ENCODE assay signal across 19 cellular contexts in the genomic region with DNA sequence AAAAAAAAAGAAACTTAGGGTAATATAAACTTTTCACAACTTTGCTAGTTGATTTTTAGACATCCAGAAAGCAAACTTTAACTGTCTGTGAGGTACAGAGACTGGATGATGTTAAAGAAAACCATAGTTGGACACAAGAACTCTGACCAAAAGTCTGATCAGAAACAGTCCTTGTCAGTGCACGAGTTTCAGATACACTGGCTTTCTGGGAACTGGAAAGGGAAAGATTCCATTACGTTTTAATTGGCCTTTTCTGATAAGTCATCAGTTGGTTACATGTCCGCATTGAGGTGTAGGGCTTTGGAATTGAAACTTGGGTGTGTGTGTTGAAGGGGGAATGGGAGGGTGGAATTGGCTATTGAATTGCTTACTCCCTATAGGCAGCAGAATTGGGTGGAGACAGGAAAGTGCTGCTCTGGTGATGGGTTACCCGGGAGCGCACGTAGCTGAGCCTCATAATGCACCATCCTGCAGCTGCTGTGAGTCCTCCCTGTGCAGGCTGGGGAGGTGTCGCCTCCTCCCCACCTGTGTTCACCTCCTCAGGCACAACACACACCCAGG. TPM values are rescaled to one million over a fixed set of nuclear protein-coding genes. Genes with fewer than 3 reads are reported as not detected.
DNase-seq lines count a peak whose midpoint lies in the region; ATAC-seq and TF ChIP-seq lines count a peak whose summit lies in the region.
"Had no signal": no experiment of that assay in that cellular context is flagged by ENCODE, and none has a peak within 500 bp of the region (broad histone marks: within the 10 kb centered on the region; RNA-seq: fewer than 3 reads in every experiment).

No MANE protein-coding gene starts in this region.

- peak overlapping the region; percentile 11 to 92 (median 82) for H3K27ac ChIP-seq in esophagus squamous epithelium
- H3K27ac ChIP-seq: adrenal gland had no signal

- intact Hi-C loops in Caco-2 (cut with micrococcal nuclease; ENCODE audit: unreplicated experiment) (loop anchor here (10.0 kb wide), 1 partner anchor 47 kb away; no protein-coding TSS in a partner anchor), esophagus squamous epithelium (cut with DNase I) (no loop called here)

- BruUV-seq in Caco-2 (replicated peaks; lab: Mats Ljungman, UMichigan) = no TSS peak

- H3K4me3 ChIP-seq in Caco-2 (ENCODE audit: low read depth, low read length) = no peak overlapping the region
- no peak overlapping the region for H3K4me3 ChIP-seq in esophagus squamous epithelium
- H3K4me3 ChIP-seq: adrenal gland, lung had no signal

- peaks cover 38% of the 10 kb centered on the region for H3K4me1 ChIP-seq in Caco-2
- H3K4me1 ChIP-seq in esophagus squamous epithelium = peaks cover 47 to 100% (median 66%) of the 10 kb centered on the region in 3 donors

- H3K27me3 Mint-ChIP-seq in Caco-2 (ENCODE audit: insufficient read depth, unreplicated experiment) = no peaks in the 10 kb centered on the region
- H3K27me3 Mint-ChIP-seq in T-helper 17 cell = no peaks in the 10 kb centered on the region
- H3K27me3 Mint-ChIP-seq in progenitor cell of endocrine pancreas = no peaks in the 10 kb centered on the region
- H3K27me3 Mint-ChIP-seq in nephron progenitor cell (ENCODE audit: low read depth, poor library complexity) = no peaks in the 10 kb centered on the region
- H3K27me3 Mint-ChIP-seq: activated CD4-positive, alpha-beta memory T cell treated with anti-CD3 and anti-CD28 coated beads for 36 hours had no signal

- CTCF ChIA-PET in Caco-2 (lab: Charles Lee) = no interaction called here

- no peak for TF ChIP-seq POLR2A in esophagus squamous epithelium (IDR thresholded peaks at IDR 0.05)

- TF ChIP-seq CTCF in Caco-2 (IDR thresholded peaks at IDR 0.05; ENCODE audit: insufficient read depth in 1 of 2, low read depth in 1 of 2, low read length in 1 of 2, severe bottlenecking in 1 of 2, unreplicated experiment in 1 of 2) = no peak
- TF ChIP-seq CTCF in esophagus squamous epithelium (IDR thresholded peaks at IDR 0.05) = no peak
- TF ChIP-seq CTCF in progenitor cell of endocrine pancreas (IDR thresholded peaks at IDR 0.05; ENCODE audit: unreplicated experiment) = no peak
- no peak for TF ChIP-seq CTCF in nephron progenitor cell (IDR thresholded peaks at IDR 0.05)

- H3K9me3 Mint-ChIP-seq in Caco-2 (ENCODE audit: unreplicated experiment) = no peaks in the 10 kb centered on the region
- no peaks in the 10 kb centered on the region for H3K9me3 Mint-ChIP-seq in progenitor cell of endocrine pancreas (ENCODE audit: low read depth)
- no peaks in the 10 kb centered on the region for H3K9me3 Mint-ChIP-seq in nephron progenitor cell
- H3K9me3 Mint-ChIP-seq: activated CD4-positive, alpha-beta memory T cell treated with anti-CD3 and anti-CD28 coated beads for 36 hours; endodermal cell; nephron had no signal

- H3K36me3 Mint-ChIP-seq in Caco-2 (ENCODE audit: insufficient read depth, unreplicated experiment) = peaks cover 65% of the 10 kb centered on the region
- H3K36me3 Mint-ChIP-seq in T-helper 17 cell (ENCODE audit: low read depth) = peaks cover 3% of the 10 kb centered on the region
- H3K36me3 Mint-ChIP-seq in progenitor cell of endocrine pancreas (ENCODE audit: insufficient read depth) = peaks cover 16% of the 10 kb centered on the region
- peaks cover 61% of the 10 kb centered on the region for H3K36me3 Mint-ChIP-seq in nephron progenitor cell (ENCODE audit: low read depth)

- H3K27me3 ChIP-seq in Caco-2 (replicated peaks; ENCODE audit: control insufficient read depth, insufficient read depth, low read length) = no peaks in the 10 kb centered on the region
- H3K27me3 ChIP-seq in esophagus squamous epithelium = no peaks in the 10 kb centered on the region
- H3K27me3 ChIP-seq: adrenal gland had no signal

- H3K27ac Mint-ChIP-seq in Caco-2 (ENCODE audit: unreplicated experiment) (peak overlapping the region; percentile 70), T-helper 17 cell (peak overlapping the region; percentile 87), progenitor cell of endocrine pancreas (peak overlapping the region; percentile 76), nephron progenitor cell (no peak overlapping the region)
- H3K27ac Mint-ChIP-seq: nephron had no signal

- no peak for ATAC-seq in T-helper 17 cell
- ATAC-seq: HCT116 had no signal

- DNase-seq in Caco-2 (no peak), T-helper 17 cell (no peak), esophagus squamous epithelium (lab: John Stamatoyannopoulos, UW) (no peak), progenitor cell of endocrine pancreas (ENCODE audit: low spot score, unreplicated experiment) (no peak), amygdala (lab: John Stamatoyannopoulos, UW) (no peak), KBM-7 (no peak), NK-92 (lab: John Stamatoyannopoulos, UW; ENCODE audit: unreplicated experiment) (no peak), nephron progenitor cell (no peak)
- DNase-seq: activated CD4-positive, alpha-beta memory T cell treated with anti-CD3 and anti-CD28 coated beads for 36 hours; adrenal gland; central memory CD4-positive, alpha-beta T cell; endodermal cell; Kasumi-1; NCI-H1105; NCI-H2171; NCI-H774 had no signal

- H3K4me1 Mint-ChIP-seq in Caco-2 (ENCODE audit: low read depth, unreplicated experiment) (peaks cover 21% of the 10 kb centered on the region), T-helper 17 cell (peaks cover 33% of the 10 kb centered on the region), progenitor cell of endocrine pancreas (ENCODE audit: low read depth) (peaks cover 51% of the 10 kb centered on the region), nephron progenitor cell (peaks cover 3% of the 10 kb centered on the region)

- in situ Hi-C loops in KBM-7 (cut with MboI; ENCODE audit: low pct_unique_long_range_greater_than_20kb, low sequenced_read_pairs) = no loop called here

- H3K36me3 ChIP-seq in Caco-2 (ENCODE audit: control insufficient read depth, insufficient read depth, low read length) = peaks cover 4% of the 10 kb centered on the region
- H3K36me3 ChIP-seq in esophagus squamous epithelium = peaks cover 7 to 56% (median 11%) of the 10 kb centered on the region in 3 donors

- H3K9me3 ChIP-seq in Caco-2 (no peaks in the 10 kb centered on the region), T-helper 17 cell (ENCODE audit: control insufficient read depth, low read length, poor library complexity, severe bottlenecking) (no peaks in the 10 kb centered on the region), esophagus squamous epithelium (no peaks in the 10 kb centered on the region)
- H3K9me3 ChIP-seq: adrenal gland had no signal

- POLR2A ChIA-PET in Caco-2 (lab: Charles Lee) = no interaction called here

- WGBS in esophagus squamous epithelium, 2 donors = 67 to 69% methylated on average over 7 of the region's 7 CpGs

- H3K4me3 Mint-ChIP-seq in Caco-2 (ENCODE audit: unreplicated experiment) = no peak overlapping the region
- H3K4me3 Mint-ChIP-seq in T-helper 17 cell = no peak overlapping the region
- H3K4me3 Mint-ChIP-seq in progenitor cell of endocrine pancreas (ENCODE audit: low read depth) = no peak overlapping the region
- no peak overlapping the region for H3K4me3 Mint-ChIP-seq in nephron progenitor cell
- H3K4me3 Mint-ChIP-seq: activated CD4-positive, alpha-beta memory T cell treated with anti-CD3 and anti-CD28 coated beads for 36 hours; endodermal cell; nephron had no signal

RNA-seq across cellular contexts. Expression of a gene that starts 13.5 kb away (rescaled TPM):
- total RNA-seq in Caco-2 (2022) = 307 and 319 TPM in 2 replicates
- total RNA-seq in T-helper 17 cell = 10 to 100 TPM; 62.2 to 69.4 TPM
- total RNA-seq in esophagus squamous epithelium = 100 to 1,000 TPM; 174 to 310 (median 226) TPM
- total RNA-seq in progenitor cell of endocrine pancreas = 203 and 210 TPM in 2 replicates

RNA-seq across cellular contexts. Expression of a gene that starts 39.0 kb away (rescaled TPM):
- total RNA-seq in Caco-2 (2022) (15.3 and 17.1 TPM in 2 replicates), T-helper 17 cell (1 to 10 TPM; 6.0 to 6.2 TPM), esophagus squamous epithelium (10 to 100 TPM; 10.6 to 21.2 (median 14.2) TPM), progenitor cell of endocrine pancreas (17.3 and 18.0 TPM in 2 replicates)

RNA-seq across cellular contexts. Expression of a gene that starts 59.9 kb away (rescaled TPM):
- 25.8 and 32.6 TPM in 2 replicates for total RNA-seq in Caco-2 (2022)
- total RNA-seq in T-helper 17 cell = 10 to 100 TPM; 19.6 to 26.8 TPM
- 10 to 100 TPM in 3 of 4 donors, 1 to 10 TPM in 1; 7.1 to 12.4 (median 10.6) TPM for total RNA-seq in esophagus squamous epithelium
- total RNA-seq in progenitor cell of endocrine pancreas = 30.3 and 31.2 TPM in 2 replicates
